In the genomic region with DNA sequence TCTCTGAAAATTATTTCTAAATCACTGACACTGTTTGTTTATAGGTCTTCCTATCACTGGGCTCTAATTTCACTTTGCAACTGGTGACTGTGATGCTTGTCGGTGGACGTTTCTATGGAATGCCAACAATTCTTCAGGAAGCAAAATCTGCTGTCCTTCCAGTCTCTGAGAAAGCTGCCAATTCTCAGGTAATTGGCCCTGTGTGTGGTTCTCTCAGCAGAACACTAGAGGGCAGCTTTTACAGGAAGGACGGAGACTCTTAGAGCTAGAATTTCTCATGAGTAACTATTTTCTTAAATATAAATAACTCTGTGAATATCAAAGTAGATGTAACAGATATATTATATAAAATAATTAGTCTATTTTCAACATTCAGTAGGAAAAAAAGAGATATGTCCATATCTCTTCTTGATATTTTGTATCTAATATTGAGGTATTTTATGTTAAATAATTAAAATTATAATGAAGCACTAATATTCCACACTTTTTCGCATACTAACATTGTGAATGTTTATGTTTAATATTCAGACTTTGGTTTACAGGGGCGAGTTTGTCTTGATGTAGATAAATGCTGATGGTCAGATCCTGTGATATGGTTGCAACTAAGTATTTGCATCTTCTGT, we compare ENCODE assay signal across 8 cellular contexts.
DNase-seq lines count a peak whose midpoint lies in the region; ATAC-seq and TF ChIP-seq lines count a peak whose summit lies in the region.

No MANE protein-coding gene starts in this region.

- no peaks in the 10 kb centered on the region for H3K4me1 ChIP-seq in sigmoid colon

- H3K36me3 ChIP-seq in sigmoid colon: no peaks in the 10 kb centered on the region

- TF ChIP-seq CTCF in activated CD8-positive, alpha-beta T cell treated with anti-CD3 and anti-CD28 coated beads for 36 hours (IDR thresholded peaks at IDR 0.05): peak; percentile 72
- TF ChIP-seq CTCF in GM20000 (IDR thresholded peaks at IDR 0.05; ENCODE audit: extremely low read depth, missing control alignments) (peak; percentile 69), fibroblast of pulmonary artery (IDR thresholded peaks at IDR 0.05; ENCODE audit: low read length, missing control alignments) (peak; percentile 90), retinal pigment epithelial cell (conservative IDR thresholded peaks at IDR 0.05; ENCODE audit: low read depth, low read length) (peak; percentile 91), sigmoid colon (IDR thresholded peaks at IDR 0.05) (peak in 2 of 4 experiments; percentile 13 to 56)

- H3K4me1 Mint-ChIP-seq in activated CD8-positive, alpha-beta T cell treated with anti-CD3 and anti-CD28 coated beads for 36 hours (ENCODE audit: low read depth): no peaks in the 10 kb centered on the region
- H3K4me1 Mint-ChIP-seq in activated CD8-positive, alpha-beta T cell treated with anti-CD3 and anti-CD28 coated beads, Interleukin-2, amount 10 ng/mL, durations not matched to agents 7 days and 5 days (ENCODE audit: low read depth): no peaks in the 10 kb centered on the region

- H3K4me3 ChIP-seq in fibroblast of pulmonary artery (replicated peaks; ENCODE audit: low read depth, low read length) (no peak overlapping the region), retinal pigment epithelial cell (ENCODE audit: low read length) (no peak overlapping the region), sigmoid colon (no peak overlapping the region)

- POLR2A ChIA-PET in activated CD8-positive, alpha-beta T cell treated with anti-CD3 and anti-CD28 coated beads for 36 hours (lab: Charles Lee): no interaction called here
- POLR2A ChIA-PET in activated CD8-positive, alpha-beta T cell treated with anti-CD3 and anti-CD28 coated beads, Interleukin-2, amount 10 ng/mL, durations not matched to agents 7 days and 5 days (lab: Charles Lee): no interaction called here

- no peak overlapping the region for H3K27ac ChIP-seq in sigmoid colon

- CTCF ChIA-PET in activated CD8-positive, alpha-beta T cell treated with anti-CD3 and anti-CD28 coated beads for 36 hours (lab: Charles Lee): interaction anchor here (0.9 to 2.5 kb wide), 8 partner anchors 10 to 617 kb away, joined by 3 to 13 read pairs (median 4); no protein-coding TSS in a partner anchor
- CTCF ChIA-PET in activated CD8-positive, alpha-beta T cell treated with anti-CD3 and anti-CD28 coated beads, Interleukin-2, amount 10 ng/mL, durations not matched to agents 7 days and 5 days (lab: Charles Lee): interaction anchor here (0.6 to 1.8 kb wide), 5 partner anchors 9 to 616 kb away, joined by 3 to 5 read pairs (median 3); no protein-coding TSS in a partner anchor

- peak; percentile 12 for DNase-seq in activated CD8-positive, alpha-beta T cell treated with anti-CD3 and anti-CD28 coated beads for 36 hours
- DNase-seq in activated CD8-positive, alpha-beta T cell treated with anti-CD3 and anti-CD28 coated beads, Interleukin-2, amount 10 ng/mL, durations not matched to agents 7 days and 5 days: no peak
- peak; percentile 50 for DNase-seq in GM20000 (ENCODE audit: low spot score)
- peak; percentile 1 to 24 for DNase-seq in SHP77 (lab: John Stamatoyannopoulos, UW)
- DNase-seq in fibroblast of pulmonary artery (ENCODE audit: low read depth): peak; percentile 48
- no peak for DNase-seq in retinal pigment epithelial cell (ENCODE audit: low read depth)
- DNase-seq in sigmoid colon: no peak

- no peak for TF ChIP-seq POLR2A in sigmoid colon (IDR thresholded peaks at IDR 0.05)

- H3K9me3 ChIP-seq in sigmoid colon: no peaks in the 10 kb centered on the region

- no peak overlapping the region for H3K4me3 Mint-ChIP-seq in activated CD8-positive, alpha-beta T cell treated with anti-CD3 and anti-CD28 coated beads for 36 hours
- H3K4me3 Mint-ChIP-seq in activated CD8-positive, alpha-beta T cell treated with anti-CD3 and anti-CD28 coated beads, Interleukin-2, amount 10 ng/mL, durations not matched to agents 7 days and 5 days: no peak overlapping the region

- H3K27ac Mint-ChIP-seq in activated CD8-positive, alpha-beta T cell treated with anti-CD3 and anti-CD28 coated beads for 36 hours: no peak overlapping the region
- no peak overlapping the region for H3K27ac Mint-ChIP-seq in activated CD8-positive, alpha-beta T cell treated with anti-CD3 and anti-CD28 coated beads, Interleukin-2, amount 10 ng/mL, durations not matched to agents 7 days and 5 days

- H3K27me3 ChIP-seq in sigmoid colon: no peaks in the 10 kb centered on the region

- 27 to 36% methylated on average over 5 of the region's 5 CpGs for WGBS in sigmoid colon, 2 donors

- peaks cover 3% of the 10 kb centered on the region for H3K9me3 Mint-ChIP-seq in activated CD8-positive, alpha-beta T cell treated with anti-CD3 and anti-CD28 coated beads for 36 hours
- no peaks in the 10 kb centered on the region for H3K9me3 Mint-ChIP-seq in activated CD8-positive, alpha-beta T cell treated with anti-CD3 and anti-CD28 coated beads, Interleukin-2, amount 10 ng/mL, durations not matched to agents 7 days and 5 days (ENCODE audit: insufficient read depth)

- no peaks in the 10 kb centered on the region for H3K36me3 Mint-ChIP-seq in activated CD8-positive, alpha-beta T cell treated with anti-CD3 and anti-CD28 coated beads for 36 hours (ENCODE audit: low read depth)
- H3K36me3 Mint-ChIP-seq in activated CD8-positive, alpha-beta T cell treated with anti-CD3 and anti-CD28 coated beads, Interleukin-2, amount 10 ng/mL, durations not matched to agents 7 days and 5 days (ENCODE audit: low read depth): no peaks in the 10 kb centered on the region

- TF ChIP-seq EP300 in sigmoid colon (IDR thresholded peaks at IDR 0.05): no peak

- intact Hi-C loops in activated CD8-positive, alpha-beta T cell treated with anti-CD3 and anti-CD28 coated beads for 36 hours (cut with micrococcal nuclease): no loop called here
- intact Hi-C loops in sigmoid colon (cut with DNase I): no loop called here

- peaks cover 2% of the 10 kb centered on the region for H3K27me3 Mint-ChIP-seq in activated CD8-positive, alpha-beta T cell treated with anti-CD3 and anti-CD28 coated beads for 36 hours
- H3K27me3 Mint-ChIP-seq in activated CD8-positive, alpha-beta T cell treated with anti-CD3 and anti-CD28 coated beads, Interleukin-2, amount 10 ng/mL, durations not matched to agents 7 days and 5 days (ENCODE audit: low read depth): peaks cover 2% of the 10 kb centered on the region

- peak; percentile 62 for ATAC-seq in activated CD8-positive, alpha-beta T cell treated with anti-CD3 and anti-CD28 coated beads for 36 hours
- no peak for ATAC-seq in activated CD8-positive, alpha-beta T cell treated with anti-CD3 and anti-CD28 coated beads, Interleukin-2, amount 10 ng/mL, durations not matched to agents 7 days and 5 days
- ATAC-seq in HG03565 (IDR thresholded peaks at IDR 0.05; ENCODE audit: unreplicated experiment): peak; percentile 94

Comparison
In these comparisons a context has a peak if more than half of its experiments do, and no peak if none do; other contexts are left out.
1. DNase-seq: peak in activated CD8-positive, alpha-beta T cell treated with anti-CD3 and anti-CD28 coated beads for 36 hours (single experiment), GM20000 (single experiment), SHP77 (2 of 2) and fibroblast of pulmonary artery (single experiment); none in activated CD8-positive, alpha-beta T cell treated with anti-CD3 and anti-CD28 coated beads, Interleukin-2, amount 10 ng/mL, durations not matched to agents 7 days and 5 days (single experiment), retinal pigment epithelial cell (single experiment) and sigmoid colon (single experiment).